16 cellular contexts compared by ENCODE assay signal in the genomic region with DNA sequence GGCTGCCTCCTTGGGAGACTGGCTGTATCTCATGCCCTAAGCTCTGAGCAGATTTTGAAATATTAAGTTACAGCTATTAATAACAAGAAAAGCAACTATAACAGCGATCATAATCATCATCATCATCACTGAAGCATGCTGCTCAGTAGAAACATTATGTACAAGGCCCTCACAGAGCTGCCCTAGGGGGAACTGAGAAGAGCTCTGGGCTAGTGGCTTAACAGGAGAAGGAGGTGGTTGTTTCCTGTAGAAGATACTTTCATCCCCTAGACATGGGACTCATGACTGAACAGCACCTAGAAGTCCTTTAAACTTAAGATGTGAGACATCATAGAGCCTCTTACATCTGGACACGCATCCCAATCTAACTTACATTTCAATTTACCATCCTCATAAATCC.
DNase-seq lines count a peak whose midpoint lies in the region; ATAC-seq and TF ChIP-seq lines count a peak whose summit lies in the region.
"Had no signal": no experiment of that assay in that cellular context is flagged by ENCODE, and none has a peak within 500 bp of the region (broad histone marks: within the 10 kb centered on the region; RNA-seq: fewer than 3 reads in every experiment).

No MANE protein-coding gene starts in this region.

- in situ Hi-C loops in GM13976 (cut with MboI; ENCODE audit: low sequenced_read_pairs, unreplicated experiment), result no loop called here

- DNase-seq in DMS53 treated with DMSO at 0.1 percent for 48 hours (lab: John Stamatoyannopoulos, UW; ENCODE audit: unreplicated experiment), result no peak
- DNase-seq in central memory CD4-positive, alpha-beta T cell, result no peak
- DNase-seq in GM13976 (ENCODE audit: low spot score), result no peak
- DNase-seq: BE2C; CD4-positive, alpha-beta memory T cell; DMS79 treated with DMSO at 0.1 percent for 48 hours; EL; GM23248; IMR-90; Kasumi-1; KBM-7 had no signal

- ATAC-seq in GM18498 (IDR thresholded peaks at IDR 0.05; ENCODE audit: unreplicated experiment) (peak; percentile 55), GM21390 (IDR thresholded peaks at IDR 0.05; ENCODE audit: unreplicated experiment) (peak; percentile 48), HG02884 (IDR thresholded peaks at IDR 0.05; ENCODE audit: unreplicated experiment) (peak; percentile 62)
- ATAC-seq: A549, HCT116 had no signal

- TF ChIP-seq CTCF in GM13976 (IDR thresholded peaks at IDR 0.05; ENCODE audit: borderline replicate concordance, control extremely low read depth, extremely low read depth, insufficient read depth, missing control alignments), result no peak
